In the genomic region with DNA sequence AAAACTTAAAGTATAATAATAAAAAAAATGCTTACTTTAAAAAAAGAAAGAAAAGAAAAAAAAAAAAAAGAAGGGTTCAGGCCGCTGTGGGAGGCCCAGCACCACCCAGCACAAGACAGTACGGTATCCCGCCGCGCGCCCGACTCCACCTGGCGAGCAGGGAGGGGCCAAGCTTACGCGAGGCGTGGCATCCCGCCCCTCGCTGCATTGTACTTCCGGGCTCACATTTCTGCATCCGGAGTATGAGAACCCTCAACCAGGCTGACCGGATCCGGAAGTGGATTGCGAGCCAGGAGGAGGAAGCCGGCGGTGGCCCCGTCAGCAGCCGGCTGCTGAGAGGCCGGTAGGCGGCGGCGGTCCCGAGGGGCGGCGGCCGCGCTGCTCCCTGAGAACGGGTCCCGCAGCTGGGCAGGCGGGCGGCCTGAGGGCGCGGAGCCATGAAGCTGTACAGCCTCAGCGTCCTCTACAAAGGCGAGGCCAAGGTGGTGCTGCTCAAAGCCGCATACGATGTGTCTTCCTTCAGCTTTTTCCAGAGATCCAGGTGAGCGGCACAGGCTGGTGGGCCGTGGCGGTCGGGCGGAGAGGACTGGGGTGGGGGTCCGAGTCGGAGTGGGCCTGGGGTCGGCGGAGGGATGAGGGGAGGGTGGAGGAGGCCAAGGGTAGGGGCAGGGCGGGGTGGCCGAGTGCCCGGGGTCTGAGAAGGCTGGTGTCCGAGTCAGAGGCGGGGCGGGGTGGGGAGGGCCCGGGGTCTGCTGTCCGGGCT, we compare ENCODE assay signal across 8 cellular contexts. TPM values are rescaled to one million over a fixed set of nuclear protein-coding genes. Genes with fewer than 3 reads are reported as not detected.
A peak's percentile ranks its signal among the peaks of the same experiment; 100 is the strongest.
DNase-seq lines count a peak whose midpoint lies in the region; ATAC-seq and TF ChIP-seq lines count a peak whose summit lies in the region.

YKT6 (plus strand) TSS at position 280 of the 763 bp plus-strand sequence; CDS start at position 438, 158 bp downstream.

- H3K27ac ChIP-seq in ovary (no peak within 1 kb of the TSS), thyroid gland (peak within 1 kb of the TSS in 1 of 3 donors; percentile 52)

- H3K4me1 ChIP-seq in ovary (ENCODE audit: insufficient read depth) (peaks cover 4% of the 10 kb centered on the region), thyroid gland (peaks cover 13 to 15% of the 10 kb centered on the region in 2 donors)

- H3K4me3 ChIP-seq in GM12865 (ENCODE audit: low read depth, low read length), result peak within 1 kb of the TSS; percentile 97
- H3K4me3 ChIP-seq in ovary, result peak within 1 kb of the TSS; percentile 83
- peak within 1 kb of the TSS; percentile 77 to 100 (median 99) for H3K4me3 ChIP-seq in thyroid gland (replicated peaks in 1 of 3)

- peaks cover 5% of the 10 kb centered on the region for H3K27me3 Mint-ChIP-seq in activated naive CD8-positive, alpha-beta T cell treated with anti-CD3 and anti-CD28 coated beads for 36 hours

- TF ChIP-seq POLR2A in ovary (IDR thresholded peaks at IDR 0.05) (peak; percentile 45), thyroid gland (IDR thresholded peaks at IDR 0.05) (peak in 1 of 2 donors; percentile 76)

- intact Hi-C loops in Right ventricle myocardium inferior (cut with DNase I) (loop anchor here (1.0 kb wide), 1 partner anchor 289 kb away; the partner anchor contains the start of gene NUDCD3), ovary (cut with DNase I) (no loop called here), thyroid gland (cut with DNase I) (loop anchor here (10.0 kb wide), 1 partner anchor 76 kb away; the partner anchor contains the start of gene POLD2)

- H3K27ac Mint-ChIP-seq in activated naive CD8-positive, alpha-beta T cell treated with anti-CD3 and anti-CD28 coated beads for 36 hours, result peak within 1 kb of the TSS; percentile 76

- peaks cover 5% of the 10 kb centered on the region for H3K36me3 Mint-ChIP-seq in activated naive CD8-positive, alpha-beta T cell treated with anti-CD3 and anti-CD28 coated beads for 36 hours

- ATAC-seq in HG02642 (IDR thresholded peaks at IDR 0.05; ENCODE audit: poor library complexity, unreplicated experiment) (peak; percentile 99), Right ventricle myocardium inferior (peak; percentile 98)

- H3K9me3 Mint-ChIP-seq in activated naive CD8-positive, alpha-beta T cell treated with anti-CD3 and anti-CD28 coated beads for 36 hours, result peaks cover 2% of the 10 kb centered on the region

- 0 to 1% (median 0%) methylated on average over 47 to 58 of the region's 58 CpGs for WGBS in ovary, 3 donors
- WGBS in thyroid gland, 2 donors, result 1 to 2% methylated on average over 25 to 40 of the region's 58 CpGs

- DNase-seq in GM12865 (ENCODE audit: low read depth), result peak; percentile 98
- DNase-seq in NCI-H1105 (lab: John Stamatoyannopoulos, UW), result peak; percentile 97
- DNase-seq in SKM-1 treated with dmso at 0.1 percent for 144 hours (lab: John Stamatoyannopoulos, UW; ENCODE audit: unreplicated experiment), result peak; percentile 96
- peak; percentile 96 for DNase-seq in activated naive CD8-positive, alpha-beta T cell treated with anti-CD3 and anti-CD28 coated beads for 36 hours
- DNase-seq in Right ventricle myocardium inferior (ENCODE audit: missing footprints), result peak; percentile 96
- DNase-seq in ovary, result peak; percentile 86 to 91 (median 88)
- peak; percentile 94 to 96 for DNase-seq in thyroid gland

- peaks cover 27% of the 10 kb centered on the region for H3K4me1 Mint-ChIP-seq in activated naive CD8-positive, alpha-beta T cell treated with anti-CD3 and anti-CD28 coated beads for 36 hours

- H3K36me3 ChIP-seq in ovary, result no peaks in the 10 kb centered on the region
- H3K36me3 ChIP-seq in thyroid gland, result peaks cover 12 to 15% of the 10 kb centered on the region in 2 donors

- peak within 1 kb of the TSS; percentile 87 for H3K4me3 Mint-ChIP-seq in activated naive CD8-positive, alpha-beta T cell treated with anti-CD3 and anti-CD28 coated beads for 36 hours

- H3K27me3 ChIP-seq in ovary, result no peaks in the 10 kb centered on the region
- H3K27me3 ChIP-seq in thyroid gland, result no peaks in the 10 kb centered on the region

- TF ChIP-seq EP300 in ovary (IDR thresholded peaks at IDR 0.05), result no peak

- TF ChIP-seq CTCF in GM12865 (IDR thresholded peaks at IDR 0.05; ENCODE audit: insufficient read depth, low read depth, low read length, missing control alignments) (peak; percentile 48), ovary (IDR thresholded peaks at IDR 0.05) (peak; percentile 39 to 65 (median 57)), thyroid gland (IDR thresholded peaks at IDR 0.05) (peak in 5 of 6 experiments; percentile 38 to 74 (median 63))

- no peaks in the 10 kb centered on the region for H3K9me3 ChIP-seq in ovary
- no peaks in the 10 kb centered on the region for H3K9me3 ChIP-seq in thyroid gland

RNA-seq across cellular contexts. Expression of gene YKT6, which starts in this region (rescaled TPM):
- 10 to 100 TPM; 74.9 to 75.9 TPM for total RNA-seq in activated naive CD8-positive, alpha-beta T cell treated with anti-CD3 and anti-CD28 coated beads for 36 hours
- total RNA-seq in Right ventricle myocardium inferior (58.0 TPM), ovary (10 to 100 TPM; 22.2 to 68.0 (median 40.5) TPM), thyroid gland (10 to 100 TPM; 51.7 to 90.0 (median 60.2) TPM)
- polyA plus RNA-seq in ovary, result 10 to 100 TPM; 28.1 to 67.3 TPM

Comparison
In these comparisons a context has a peak if more than half of its experiments do, and no peak if none do; other contexts are left out.
1. intact Hi-C loops: an anchor here in Right ventricle myocardium inferior (1.0 kb wide) and thyroid gland (10.0 kb wide); none called in ovary.